In genomic region chr6:26441977-26442376, GRCh38 we compare ENCODE assay signal across 15 cellular contexts. TPM values are rescaled to one million over a fixed set of nuclear protein-coding genes. Genes with fewer than 3 reads are reported as not detected.
A peak's percentile ranks its signal among the peaks of the same experiment; 100 is the strongest.
DNase-seq lines count a peak whose midpoint lies in the region; ATAC-seq, FAIRE-seq and TF ChIP-seq lines count a peak whose summit lies in the region.
"Had no signal": no experiment of that assay in that cellular context is flagged by ENCODE, and none has a peak within 500 bp of the region (broad histone marks: within the 10 kb centered on the region; RNA-seq: fewer than 3 reads in every experiment).

No MANE protein-coding gene starts in this region.

- TF ChIP-seq POLR2A in Peyer's patch (IDR thresholded peaks at IDR 0.05) (no peak), esophagus muscularis mucosa (IDR thresholded peaks at IDR 0.05; ENCODE audit: low read depth) (no peak)

- peak overlapping the region in 1 of 4 donors; percentile 13 for H3K27ac ChIP-seq in Peyer's patch
- H3K27ac ChIP-seq in esophagus muscularis mucosa (replicated peaks in 1 of 4) = no peak overlapping the region
- no peak overlapping the region for H3K27ac ChIP-seq in small intestine (ENCODE audit: low read depth in 1 of 2, low read length in 1 of 2)
- H3K27ac ChIP-seq: thyroid gland had no signal

- no peaks in the 10 kb centered on the region for H3K27me3 ChIP-seq in Peyer's patch
- no peaks in the 10 kb centered on the region for H3K27me3 ChIP-seq in esophagus muscularis mucosa
- no peaks in the 10 kb centered on the region for H3K27me3 ChIP-seq in small intestine (ENCODE audit: control insufficient read depth in 2 of 2, insufficient read depth in 2 of 2, low read length in 2 of 2)
- H3K27me3 ChIP-seq: thyroid gland had no signal

- FAIRE-seq in small intestine (lab: Jason Lieb, UNC) = no peak
- FAIRE-seq: A204.1 had no signal

- no peak for DNase-seq in activated CD4-positive, alpha-beta T cell treated with anti-CD3 and anti-CD28 coated beads for 36 hours
- DNase-seq in activated CD4-positive, alpha-beta T cell treated with anti-CD3 and anti-CD28 coated beads, Interleukin-2, amount 50 U/mL, for 1 hour = no peak
- DNase-seq in Peyer's patch (peak in 1 of 3 donors; percentile 24), esophagus muscularis mucosa (ENCODE audit: extremely low spot score) (no peak), small intestine (peak; percentile 44), DMS53 (lab: John Stamatoyannopoulos, UW) (no peak), posterior vena cava (ENCODE audit: low spot score) (no peak), NCI-H1930 (lab: John Stamatoyannopoulos, UW) (no peak)
- DNase-seq: anterior cingulate cortex; NCI-H2171; stimulated activated CD4-positive, alpha-beta T cell treated with anti-CD3 and anti-CD28 coated beads, Interleukin-4, amount 100 ng/mL, for 1 hour; thyroid gland had no signal

- H3K4me1 ChIP-seq in Peyer's patch (peaks cover 0 to 21% (median 9%) of the 10 kb centered on the region in 4 donors), esophagus muscularis mucosa (peaks cover 6 to 26% (median 17%) of the 10 kb centered on the region in 4 donors), small intestine (ENCODE audit: control insufficient read depth in 2 of 2, insufficient read depth in 1 of 2, low read depth in 1 of 2, low read length in 1 of 2) (peaks cover 0 to 3% of the 10 kb centered on the region in 2 donors)

- 61% methylated on average over 5 of the region's 5 CpGs for WGBS in esophagus muscularis mucosa
- whole genome bisulfite sequencing in small intestine, 3 donors = 22 to 34% (median 25%) methylated on average over 5 of the region's 5 CpGs

- no peak for TF ChIP-seq EP300 in esophagus muscularis mucosa (IDR thresholded peaks at IDR 0.05)

- H3K27ac Mint-ChIP-seq in activated CD4-positive, alpha-beta T cell treated with anti-CD3 and anti-CD28 coated beads for 36 hours = peak overlapping the region; percentile 49

- peaks cover 27% of the 10 kb centered on the region for H3K36me3 Mint-ChIP-seq in activated CD4-positive, alpha-beta T cell treated with anti-CD3 and anti-CD28 coated beads for 36 hours (ENCODE audit: low read depth)

- TF ChIP-seq CTCF in Peyer's patch (IDR thresholded peaks at IDR 0.05) (no peak), esophagus muscularis mucosa (IDR thresholded peaks at IDR 0.05) (no peak)

- POLR2A ChIA-PET in activated CD4-positive, alpha-beta T cell treated with anti-CD3 and anti-CD28 coated beads for 36 hours (lab: Charles Lee) = no interaction called here

- H3K9me3 ChIP-seq in Peyer's patch = no peaks in the 10 kb centered on the region
- no peaks in the 10 kb centered on the region for H3K9me3 ChIP-seq in esophagus muscularis mucosa
- H3K9me3 ChIP-seq in small intestine (ENCODE audit: control insufficient read depth, low read depth) = no peaks in the 10 kb centered on the region
- H3K9me3 ChIP-seq: thyroid gland had no signal

- intact Hi-C loops in activated CD4-positive, alpha-beta T cell treated with anti-CD3 and anti-CD28 coated beads for 36 hours (cut with DNase I, micrococcal nuclease) = loop anchor here (2.0 to 10.0 kb wide), 3 partner anchors 17 to 267 kb away; partner anchors contain the start of gene BTN2A2 (in 1 of the 2)
- intact Hi-C loops in esophagus muscularis mucosa (cut with DNase I) = no loop called here
- intact Hi-C loops in posterior vena cava (cut with DNase I) = no loop called here

- peak overlapping the region; percentile 96 for H3K4me3 Mint-ChIP-seq in activated CD4-positive, alpha-beta T cell treated with anti-CD3 and anti-CD28 coated beads for 36 hours

- H3K4me3 ChIP-seq in Peyer's patch (peak overlapping the region; percentile 12 to 60 (median 55)), esophagus muscularis mucosa (peak overlapping the region in 3 of 4 donors; percentile 17 to 56 (median 21)), small intestine (ENCODE audit: low read depth in 1 of 2, low read length in 2 of 2) (peak overlapping the region; percentile 3 to 50)
- H3K4me3 ChIP-seq: thyroid gland had no signal

- H3K4me1 Mint-ChIP-seq in activated CD4-positive, alpha-beta T cell treated with anti-CD3 and anti-CD28 coated beads for 36 hours = peaks cover 62% of the 10 kb centered on the region

- CTCF ChIA-PET in activated CD4-positive, alpha-beta T cell treated with anti-CD3 and anti-CD28 coated beads for 36 hours (lab: Charles Lee) = no interaction called here

- H3K27me3 Mint-ChIP-seq in activated CD4-positive, alpha-beta T cell treated with anti-CD3 and anti-CD28 coated beads for 36 hours = no peaks in the 10 kb centered on the region

- no peak for ATAC-seq in activated CD4-positive, alpha-beta T cell treated with anti-CD3 and anti-CD28 coated beads for 36 hours
- ATAC-seq: activated CD4-positive, CD25-positive, alpha-beta regulatory T cell treated with anti-CD3 and anti-CD28 coated beads, Interleukin-2, amount 50 U/mL, for 24 hours had no signal

- H3K36me3 ChIP-seq in Peyer's patch = peaks cover 0 to 8% (median 0%) of the 10 kb centered on the region in 3 donors
- H3K36me3 ChIP-seq in esophagus muscularis mucosa = peaks cover 0 to 27% (median 0%) of the 10 kb centered on the region in 4 donors
- no peaks in the 10 kb centered on the region for H3K36me3 ChIP-seq in small intestine (ENCODE audit: control insufficient read depth in 2 of 2, insufficient read depth in 2 of 2, low read length in 2 of 2)
- H3K36me3 ChIP-seq: thyroid gland had no signal

- no peaks in the 10 kb centered on the region for H3K9me3 Mint-ChIP-seq in activated CD4-positive, alpha-beta T cell treated with anti-CD3 and anti-CD28 coated beads for 36 hours (ENCODE audit: low read depth)

RNA-seq across cellular contexts. Expression of gene BTN3A3, which starts 1.7 kb away (rescaled TPM):
- 10 to 100 TPM; 33.3 to 34.1 TPM for total RNA-seq in activated CD4-positive, alpha-beta T cell treated with anti-CD3 and anti-CD28 coated beads for 36 hours
- total RNA-seq in Peyer's patch (10 to 100 TPM; 13.7 to 62.7 (median 28.1) TPM), esophagus muscularis mucosa (10 to 100 TPM in 1 of 4 donors, 1 to 10 TPM in 3; 5.0 to 10.2 (median 7.1) TPM), posterior vena cava (10 to 100 TPM; 11.1 to 16.3 TPM)
- 10 to 100 TPM in 2 of 3 donors, 1 to 10 TPM in 1; 8.9 to 19.6 (median 14.3) TPM for polyA plus RNA-seq in small intestine

RNA-seq across cellular contexts. Expression of gene BTN2A1, which starts 15.8 kb away (rescaled TPM):
- total RNA-seq in activated CD4-positive, alpha-beta T cell treated with anti-CD3 and anti-CD28 coated beads for 36 hours = 10 to 100 TPM; 17.3 to 17.5 TPM
- total RNA-seq in Peyer's patch (10 to 100 TPM; 19.6 to 38.0 (median 33.4) TPM), esophagus muscularis mucosa (10 to 100 TPM; 17.9 to 22.9 (median 21.4) TPM), posterior vena cava (10 to 100 TPM; 26.2 to 30.0 TPM)
- 10 to 100 TPM; 15.4 to 19.6 (median 17.2) TPM for polyA plus RNA-seq in small intestine

RNA-seq across cellular contexts. Expression of gene BTN3A1, which starts 39.9 kb away (rescaled TPM):
- 10 to 100 TPM; 31.4 to 33.2 TPM for total RNA-seq in activated CD4-positive, alpha-beta T cell treated with anti-CD3 and anti-CD28 coated beads for 36 hours
- total RNA-seq in Peyer's patch = 10 to 100 TPM; 34.9 to 84.2 (median 48.5) TPM
- 10 to 100 TPM in 1 of 4 donors, 1 to 10 TPM in 3; 5.3 to 12.9 (median 6.9) TPM for total RNA-seq in esophagus muscularis mucosa
- 10 to 100 TPM in 2 of 3 donors, 1 to 10 TPM in 1; 9.2 to 18.5 (median 12.7) TPM for polyA plus RNA-seq in small intestine
- 10 to 100 TPM in 1 of 2 donors, 1 to 10 TPM in 1; 9.1 to 15.6 TPM for total RNA-seq in posterior vena cava

RNA-seq across cellular contexts. Expression of gene BTN1A1, which starts 58.1 kb away (rescaled TPM):
- total RNA-seq in activated CD4-positive, alpha-beta T cell treated with anti-CD3 and anti-CD28 coated beads for 36 hours = not detected
- total RNA-seq in Peyer's patch (not detected), esophagus muscularis mucosa (not detected), posterior vena cava (not detected)
- polyA plus RNA-seq in small intestine = under 1 TPM in 1 of 3 donors, not detected in 2; 0.48 TPM
- total RNA-seq: RPMI7951, thyroid gland had no signal

RNA-seq across cellular contexts. Expression of gene BTN2A2, which starts 59.1 kb away (rescaled TPM):
- total RNA-seq in activated CD4-positive, alpha-beta T cell treated with anti-CD3 and anti-CD28 coated beads for 36 hours = 10 to 100 TPM; 13.6 to 14.7 TPM
- total RNA-seq in Peyer's patch (10 to 100 TPM in 2 of 4 donors, 1 to 10 TPM in 2; 4.7 to 41.3 (median 11.9) TPM), esophagus muscularis mucosa (1 to 10 TPM; 6.1 to 7.7 (median 6.9) TPM), posterior vena cava (10 to 100 TPM in 1 of 2 donors, 1 to 10 TPM in 1; 9.6 to 13.1 TPM)
- polyA plus RNA-seq in small intestine = 1 to 10 TPM in 2 of 3 donors, under 1 TPM in 1; 0.89 to 6.4 (median 3.0) TPM

Comparison
In these comparisons a context has a peak if more than half of its experiments do, and no peak if none do; other contexts are left out.
1. intact Hi-C loops: an anchor here in activated CD4-positive, alpha-beta T cell treated with anti-CD3 and anti-CD28 coated beads for 36 hours (2.0 to 10.0 kb wide); none called in esophagus muscularis mucosa and posterior vena cava.